In the genomic region with DNA sequence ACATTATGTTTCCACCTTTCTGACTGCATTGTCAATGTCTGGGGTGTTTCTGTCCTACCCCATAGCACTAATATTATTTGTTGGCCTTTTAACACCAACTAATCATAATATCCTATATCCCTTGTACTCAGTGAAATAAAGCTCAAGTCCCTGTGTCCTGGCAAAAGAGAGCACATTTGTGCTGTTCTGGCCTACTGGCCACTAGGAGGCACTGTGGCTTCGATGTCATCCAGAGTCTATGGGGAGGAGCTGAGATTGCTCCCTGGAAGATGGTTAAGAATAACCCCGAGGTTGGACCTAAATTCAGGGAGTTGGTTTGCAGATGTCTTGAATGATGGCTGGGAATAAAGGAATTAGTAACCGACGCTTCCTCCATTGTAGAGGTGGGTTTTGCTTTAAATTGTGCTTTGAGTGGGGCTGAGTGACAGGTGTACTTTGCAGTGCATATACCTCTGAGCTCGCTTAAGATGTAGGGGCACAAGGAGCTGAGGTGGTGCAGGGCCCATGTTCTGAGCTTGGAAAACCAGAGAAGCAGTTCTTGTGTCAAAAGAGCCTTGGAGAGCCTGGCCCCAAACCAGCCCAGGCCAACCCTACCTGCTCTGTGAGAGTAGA, we compare ENCODE assay signal across 9 cellular contexts.
A peak's percentile ranks its signal among the peaks of the same experiment; 100 is the strongest.
DNase-seq lines count a peak whose midpoint lies in the region; ATAC-seq and TF ChIP-seq lines count a peak whose summit lies in the region.
"Had no signal": no experiment of that assay in that cellular context is flagged by ENCODE, and none has a peak within 500 bp of the region (broad histone marks: within the 10 kb centered on the region; RNA-seq: fewer than 3 reads in every experiment).

No MANE protein-coding gene starts in this region.

- in situ Hi-C loops in ACHN (cut with HindIII; ENCODE audit: low pct_ligation_motif_present, low pct_unique_long_range_greater_than_20kb, low sequenced_read_pairs) = no loop called here
- in situ Hi-C loops in GM13977 (cut with MboI; ENCODE audit: low pct_unique_long_range_greater_than_20kb, low sequenced_read_pairs, unreplicated experiment) = no loop called here

- H3K27me3 Mint-ChIP-seq in activated T-cell treated with anti-CD3 and anti-CD28 coated beads, Interleukin-2, amount 50 U/mL, for 4 hours (ENCODE audit: low read depth) = peaks cover 9% of the 10 kb centered on the region

- DNase-seq in ACHN (peak; percentile 91), GM13977 (ENCODE audit: low spot score) (peak; percentile 45), NCI-H69 (lab: John Stamatoyannopoulos, UW) (peak; percentile 40), globus pallidus (ENCODE audit: low spot score) (peak; percentile 8), lower leg skin (ENCODE audit: low spot score in 2 of 2) (no peak)
- DNase-seq in activated T-cell treated with anti-CD3 and anti-CD28 coated beads, Interleukin-2, amount 50 U/mL, for 4 hours = peak; percentile 42
- peak; percentile 32 to 40 for DNase-seq in stimulated activated CD4-positive, alpha-beta T cell treated with anti-CD3 and anti-CD28 coated beads, Interleukin-1b, Interleukin-23, amount 100 ng/mL, for 4 hours (ENCODE audit: low read depth in 2 of 2)

- no peak for TF ChIP-seq POLR2A in lower leg skin (IDR thresholded peaks at IDR 0.05)

- H3K36me3 Mint-ChIP-seq in activated T-cell treated with anti-CD3 and anti-CD28 coated beads, Interleukin-2, amount 50 U/mL, for 4 hours (ENCODE audit: insufficient read depth) = no peaks in the 10 kb centered on the region

- H3K4me1 Mint-ChIP-seq in activated T-cell treated with anti-CD3 and anti-CD28 coated beads, Interleukin-2, amount 50 U/mL, for 4 hours (ENCODE audit: low read depth) = peaks cover 5% of the 10 kb centered on the region

- no peak overlapping the region for H3K4me3 ChIP-seq in lower leg skin (ENCODE audit: low read depth, poor library complexity, severe bottlenecking)

- no peaks in the 10 kb centered on the region for H3K9me3 Mint-ChIP-seq in activated T-cell treated with anti-CD3 and anti-CD28 coated beads, Interleukin-2, amount 50 U/mL, for 4 hours

- intact Hi-C loops in lower leg skin (cut with DNase I; ENCODE audit: low total_unique reads) = no loop called here

- H3K4me3 Mint-ChIP-seq in activated T-cell treated with anti-CD3 and anti-CD28 coated beads, Interleukin-2, amount 50 U/mL, for 4 hours = no peak overlapping the region

- ATAC-seq in HG02798 (IDR thresholded peaks at IDR 0.05; ENCODE audit: poor library complexity, unreplicated experiment) = peak; percentile 89
- ATAC-seq in activated T-cell treated with anti-CD3 and anti-CD28 coated beads, Interleukin-2, amount 50 U/mL, for 4 hours = peak; percentile 83 to 84
- ATAC-seq: right cardiac atrium had no signal

- peak; percentile 94 for TF ChIP-seq CTCF in GM13977 (IDR thresholded peaks at IDR 0.05; ENCODE audit: extremely low read depth, insufficient read depth, missing control alignments)
- TF ChIP-seq CTCF in lower leg skin (IDR thresholded peaks at IDR 0.05) = no peak

- WGBS in lower leg skin, 2 donors = 51 to 52% methylated on average over 5 of the region's 5 CpGs

Comparison
In these comparisons a context has a peak if more than half of its experiments do, and no peak if none do; other contexts are left out.
1. DNase-seq: peak in ACHN (single experiment), GM13977 (single experiment), NCI-H69 (single experiment), activated T-cell treated with anti-CD3 and anti-CD28 coated beads, Interleukin-2, amount 50 U/mL, for 4 hours (single experiment), globus pallidus (single experiment) and stimulated activated CD4-positive, alpha-beta T cell treated with anti-CD3 and anti-CD28 coated beads, Interleukin-1b, Interleukin-23, amount 100 ng/mL, for 4 hours (2 of 2); none in lower leg skin (0 of 2).